1 cellular context compared by ENCODE assay signal in the genomic region with DNA sequence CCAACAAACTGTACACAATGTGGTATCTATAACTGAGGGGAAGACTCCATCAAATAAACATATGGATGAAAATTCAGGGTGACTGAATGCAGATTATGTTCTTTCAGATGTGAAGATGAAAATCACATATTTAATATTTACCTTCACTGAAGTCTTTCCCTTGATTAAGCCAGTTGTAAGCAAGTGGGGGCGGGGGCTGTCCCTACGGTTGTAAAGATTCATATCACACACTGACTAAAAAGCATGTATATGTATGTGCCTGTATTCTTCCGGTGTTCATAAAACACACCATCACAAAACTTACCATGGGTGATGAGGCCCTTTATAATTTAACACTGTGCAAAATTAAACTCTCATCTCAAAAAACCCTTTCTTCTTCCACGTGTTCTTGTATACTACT.
TF ChIP-seq lines count a peak whose summit lies in the region.

No MANE protein-coding gene starts in this region.

TF ChIP-seq in H1, 55 proteins besides CTCF, POLR2A, EP300 and RAD21 (continued from another document):
- TF ChIP-seq POU5F1 (IDR thresholded peaks at IDR 0.05; ENCODE audit: low read depth, low read length), result no peak
- TF ChIP-seq HDAC2 (IDR thresholded peaks at IDR 0.05; ENCODE audit: borderline replicate concordance in 1 of 2, low read depth in 2 of 2, low read length in 2 of 2), result no peak
- no peak for TF ChIP-seq CBX8 (IDR thresholded peaks at IDR 0.05; ENCODE audit: borderline replicate concordance, low read depth, low read length)
- TF ChIP-seq, protein P1, sequence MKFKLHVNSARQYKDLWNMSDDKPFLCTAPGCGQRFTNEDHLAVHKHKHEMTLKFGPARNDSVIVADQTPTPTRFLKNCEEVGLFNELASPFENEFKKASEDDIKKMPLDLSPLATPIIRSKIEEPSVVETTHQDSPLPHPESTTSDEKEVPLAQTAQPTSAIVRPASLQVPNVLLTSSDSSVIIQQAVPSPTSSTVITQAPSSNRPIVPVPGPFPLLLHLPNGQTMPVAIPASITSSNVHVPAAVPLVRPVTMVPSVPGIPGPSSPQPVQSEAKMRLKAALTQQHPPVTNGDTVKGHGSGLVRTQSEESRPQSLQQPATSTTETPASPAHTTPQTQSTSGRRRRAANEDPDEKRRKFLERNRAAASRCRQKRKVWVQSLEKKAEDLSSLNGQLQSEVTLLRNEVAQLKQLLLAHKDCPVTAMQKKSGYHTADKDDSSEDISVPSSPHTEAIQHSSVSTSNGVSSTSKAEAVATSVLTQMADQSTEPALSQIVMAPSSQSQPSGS (IDR thresholded peaks at IDR 0.05; ENCODE audit: low read length), result no peak
- no peak for TF ChIP-seq TEAD4 (IDR thresholded peaks at IDR 0.05; ENCODE audit: low read depth, low read length)
- TF ChIP-seq TCF12 (IDR thresholded peaks at IDR 0.05; ENCODE audit: low read depth, low read length), result no peak
- TF ChIP-seq, protein P2, sequence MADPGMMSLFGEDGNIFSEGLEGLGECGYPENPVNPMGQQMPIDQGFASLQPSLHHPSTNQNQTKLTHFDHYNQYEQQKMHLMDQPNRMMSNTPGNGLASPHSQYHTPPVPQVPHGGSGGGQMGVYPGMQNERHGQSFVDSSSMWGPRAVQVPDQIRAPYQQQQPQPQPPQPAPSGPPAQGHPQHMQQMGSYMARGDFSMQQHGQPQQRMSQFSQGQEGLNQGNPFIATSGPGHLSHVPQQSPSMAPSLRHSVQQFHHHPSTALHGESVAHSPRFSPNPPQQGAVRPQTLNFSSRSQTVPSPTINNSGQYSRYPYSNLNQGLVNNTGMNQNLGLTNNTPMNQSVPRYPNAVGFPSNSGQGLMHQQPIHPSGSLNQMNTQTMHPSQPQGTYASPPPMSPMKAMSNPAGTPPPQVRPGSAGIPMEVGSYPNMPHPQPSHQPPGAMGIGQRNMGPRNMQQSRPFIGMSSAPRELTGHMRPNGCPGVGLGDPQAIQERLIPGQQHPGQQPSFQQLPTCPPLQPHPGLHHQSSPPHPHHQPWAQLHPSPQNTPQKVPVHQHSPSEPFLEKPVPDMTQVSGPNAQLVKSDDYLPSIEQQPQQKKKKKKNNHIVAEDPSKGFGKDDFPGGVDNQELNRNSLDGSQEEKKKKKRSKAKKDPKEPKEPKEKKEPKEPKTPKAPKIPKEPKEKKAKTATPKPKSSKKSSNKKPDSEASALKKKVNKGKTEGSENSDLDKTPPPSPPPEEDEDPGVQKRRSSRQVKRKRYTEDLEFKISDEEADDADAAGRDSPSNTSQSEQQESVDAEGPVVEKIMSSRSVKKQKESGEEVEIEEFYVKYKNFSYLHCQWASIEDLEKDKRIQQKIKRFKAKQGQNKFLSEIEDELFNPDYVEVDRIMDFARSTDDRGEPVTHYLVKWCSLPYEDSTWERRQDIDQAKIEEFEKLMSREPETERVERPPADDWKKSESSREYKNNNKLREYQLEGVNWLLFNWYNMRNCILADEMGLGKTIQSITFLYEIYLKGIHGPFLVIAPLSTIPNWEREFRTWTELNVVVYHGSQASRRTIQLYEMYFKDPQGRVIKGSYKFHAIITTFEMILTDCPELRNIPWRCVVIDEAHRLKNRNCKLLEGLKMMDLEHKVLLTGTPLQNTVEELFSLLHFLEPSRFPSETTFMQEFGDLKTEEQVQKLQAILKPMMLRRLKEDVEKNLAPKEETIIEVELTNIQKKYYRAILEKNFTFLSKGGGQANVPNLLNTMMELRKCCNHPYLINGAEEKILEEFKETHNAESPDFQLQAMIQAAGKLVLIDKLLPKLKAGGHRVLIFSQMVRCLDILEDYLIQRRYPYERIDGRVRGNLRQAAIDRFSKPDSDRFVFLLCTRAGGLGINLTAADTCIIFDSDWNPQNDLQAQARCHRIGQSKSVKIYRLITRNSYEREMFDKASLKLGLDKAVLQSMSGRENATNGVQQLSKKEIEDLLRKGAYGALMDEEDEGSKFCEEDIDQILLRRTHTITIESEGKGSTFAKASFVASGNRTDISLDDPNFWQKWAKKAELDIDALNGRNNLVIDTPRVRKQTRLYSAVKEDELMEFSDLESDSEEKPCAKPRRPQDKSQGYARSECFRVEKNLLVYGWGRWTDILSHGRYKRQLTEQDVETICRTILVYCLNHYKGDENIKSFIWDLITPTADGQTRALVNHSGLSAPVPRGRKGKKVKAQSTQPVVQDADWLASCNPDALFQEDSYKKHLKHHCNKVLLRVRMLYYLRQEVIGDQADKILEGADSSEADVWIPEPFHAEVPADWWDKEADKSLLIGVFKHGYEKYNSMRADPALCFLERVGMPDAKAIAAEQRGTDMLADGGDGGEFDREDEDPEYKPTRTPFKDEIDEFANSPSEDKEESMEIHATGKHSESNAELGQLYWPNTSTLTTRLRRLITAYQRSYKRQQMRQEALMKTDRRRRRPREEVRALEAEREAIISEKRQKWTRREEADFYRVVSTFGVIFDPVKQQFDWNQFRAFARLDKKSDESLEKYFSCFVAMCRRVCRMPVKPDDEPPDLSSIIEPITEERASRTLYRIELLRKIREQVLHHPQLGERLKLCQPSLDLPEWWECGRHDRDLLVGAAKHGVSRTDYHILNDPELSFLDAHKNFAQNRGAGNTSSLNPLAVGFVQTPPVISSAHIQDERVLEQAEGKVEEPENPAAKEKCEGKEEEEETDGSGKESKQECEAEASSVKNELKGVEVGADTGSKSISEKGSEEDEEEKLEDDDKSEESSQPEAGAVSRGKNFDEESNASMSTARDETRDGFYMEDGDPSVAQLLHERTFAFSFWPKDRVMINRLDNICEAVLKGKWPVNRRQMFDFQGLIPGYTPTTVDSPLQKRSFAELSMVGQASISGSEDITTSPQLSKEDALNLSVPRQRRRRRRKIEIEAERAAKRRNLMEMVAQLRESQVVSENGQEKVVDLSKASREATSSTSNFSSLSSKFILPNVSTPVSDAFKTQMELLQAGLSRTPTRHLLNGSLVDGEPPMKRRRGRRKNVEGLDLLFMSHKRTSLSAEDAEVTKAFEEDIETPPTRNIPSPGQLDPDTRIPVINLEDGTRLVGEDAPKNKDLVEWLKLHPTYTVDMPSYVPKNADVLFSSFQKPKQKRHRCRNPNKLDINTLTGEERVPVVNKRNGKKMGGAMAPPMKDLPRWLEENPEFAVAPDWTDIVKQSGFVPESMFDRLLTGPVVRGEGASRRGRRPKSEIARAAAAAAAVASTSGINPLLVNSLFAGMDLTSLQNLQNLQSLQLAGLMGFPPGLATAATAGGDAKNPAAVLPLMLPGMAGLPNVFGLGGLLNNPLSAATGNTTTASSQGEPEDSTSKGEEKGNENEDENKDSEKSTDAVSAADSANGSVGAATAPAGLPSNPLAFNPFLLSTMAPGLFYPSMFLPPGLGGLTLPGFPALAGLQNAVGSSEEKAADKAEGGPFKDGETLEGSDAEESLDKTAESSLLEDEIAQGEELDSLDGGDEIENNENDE (IDR thresholded peaks at IDR 0.05; ENCODE audit: insufficient replicate concordance, low read length), result no peak
- no peak for TF ChIP-seq BCL11A (IDR thresholded peaks at IDR 0.05; ENCODE audit: low read depth in 2 of 2, low read length in 2 of 2)
- no peak for TF ChIP-seq EZH2 (IDR thresholded peaks at IDR 0.05; ENCODE audit: low read depth, low read length, severe bottlenecking)
- TF ChIP-seq, protein P3, sequence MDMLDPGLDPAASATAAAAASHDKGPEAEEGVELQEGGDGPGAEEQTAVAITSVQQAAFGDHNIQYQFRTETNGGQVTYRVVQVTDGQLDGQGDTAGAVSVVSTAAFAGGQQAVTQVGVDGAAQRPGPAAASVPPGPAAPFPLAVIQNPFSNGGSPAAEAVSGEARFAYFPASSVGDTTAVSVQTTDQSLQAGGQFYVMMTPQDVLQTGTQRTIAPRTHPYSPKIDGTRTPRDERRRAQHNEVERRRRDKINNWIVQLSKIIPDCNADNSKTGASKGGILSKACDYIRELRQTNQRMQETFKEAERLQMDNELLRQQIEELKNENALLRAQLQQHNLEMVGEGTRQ (IDR thresholded peaks at IDR 0.05; ENCODE audit: low read length), result no peak
- no peak for TF ChIP-seq RBBP5 (IDR thresholded peaks at IDR 0.05; ENCODE audit: borderline replicate concordance, low read depth, low read length)
